Comparison of ENCODE assay signal across 8 cellular contexts in genomic region chr17:41966453-41967140, GRCh38. TPM values are rescaled to one million over a fixed set of nuclear protein-coding genes. Genes with fewer than 3 reads are reported as not detected.
DNase-seq lines count a peak whose midpoint lies in the region; TF ChIP-seq lines count a peak whose summit lies in the region.

Gene CNP (plus strand): TSS chr17:41966795. CDS start chr17:41966885, 90 bp downstream.

- peaks cover 42% of the 10 kb centered on the region for H3K4me1 Mint-ChIP-seq in activated naive CD4-positive, alpha-beta T cell treated with anti-CD3 and anti-CD28 coated beads, Interleukin-2, amount 50 U/mL, for 24 hours
- peaks cover 37% of the 10 kb centered on the region for H3K4me1 Mint-ChIP-seq in osteocyte (ENCODE audit: unreplicated experiment)

- peaks cover 19 to 36% of the 10 kb centered on the region in 2 experiments for H3K36me3 ChIP-seq in HEK293 (ENCODE audit: control insufficient read depth in 2 of 2, insufficient read depth in 1 of 2, low read length in 2 of 2)
- H3K36me3 ChIP-seq in testis (ENCODE audit: low read depth, missing control alignments): peaks cover 4% of the 10 kb centered on the region

- H3K9me3 ChIP-seq in HEK293 (ENCODE audit: control insufficient read depth, insufficient read depth, low read depth, low read length) (no peaks in the 10 kb centered on the region), testis (no peaks in the 10 kb centered on the region)

- no peaks in the 10 kb centered on the region for H3K9me3 Mint-ChIP-seq in activated naive CD4-positive, alpha-beta T cell treated with anti-CD3 and anti-CD28 coated beads, Interleukin-2, amount 50 U/mL, for 24 hours
- no peaks in the 10 kb centered on the region for H3K9me3 Mint-ChIP-seq in osteocyte (ENCODE audit: unreplicated experiment)

- DNase-seq in ELF-1 (ENCODE audit: low read depth, low spot score): peak; percentile 81
- peak; percentile 82 for DNase-seq in NCI-H1092 (lab: John Stamatoyannopoulos, UW)
- DNase-seq in SKM-1 (lab: John Stamatoyannopoulos, UW; ENCODE audit: unreplicated experiment): peak; percentile 78
- peak; percentile 92 for DNase-seq in glomerular visceral epithelial cell (ENCODE audit: extremely low spot score)
- DNase-seq in osteocyte (ENCODE audit: extremely low spot score, unreplicated experiment): peak; percentile 96
- peak; percentile 94 for DNase-seq in testis

- peak within 1 kb of the TSS; percentile 84 for H3K27ac Mint-ChIP-seq in activated naive CD4-positive, alpha-beta T cell treated with anti-CD3 and anti-CD28 coated beads, Interleukin-2, amount 50 U/mL, for 24 hours
- H3K27ac Mint-ChIP-seq in osteocyte (ENCODE audit: unreplicated experiment): peak within 1 kb of the TSS; percentile 66

- 0% methylated on average over 15 to 53 of the region's 71 CpGs for WGBS in testis, 2 donors

- peak within 1 kb of the TSS; percentile 87 for H3K4me3 Mint-ChIP-seq in activated naive CD4-positive, alpha-beta T cell treated with anti-CD3 and anti-CD28 coated beads, Interleukin-2, amount 50 U/mL, for 24 hours
- peak within 1 kb of the TSS; percentile 79 for H3K4me3 Mint-ChIP-seq in osteocyte (ENCODE audit: unreplicated experiment)

- H3K36me3 Mint-ChIP-seq in activated naive CD4-positive, alpha-beta T cell treated with anti-CD3 and anti-CD28 coated beads, Interleukin-2, amount 50 U/mL, for 24 hours: no peaks in the 10 kb centered on the region
- H3K36me3 Mint-ChIP-seq in osteocyte (ENCODE audit: unreplicated experiment): peaks cover 13% of the 10 kb centered on the region

- H3K27me3 ChIP-seq in testis: no peaks in the 10 kb centered on the region

- H3K4me1 ChIP-seq in HEK293 (ENCODE audit: control insufficient read depth, insufficient read depth, low read length): 0 out of 2 replicates have a peak, but pooled peaks cover 4% of the 10 kb centered on the region
- H3K4me1 ChIP-seq in testis: peaks cover 22% of the 10 kb centered on the region

- TF ChIP-seq CTCF in HEK293 (tag by site-specific recombination; IDR thresholded peaks at IDR 0.05): no peak
- no peak for TF ChIP-seq CTCF in osteocyte (IDR thresholded peaks at IDR 0.05)
- TF ChIP-seq CTCF in testis (IDR thresholded peaks at IDR 0.05): no peak

- CTCF ChIA-PET in HEK293 (lab: Yijun Ruan, JAX): interaction anchor here (0.6 to 12.1 kb wide), 7 partner anchors 8 to 152 kb away, joined by 3 to 142 read pairs (median 4); partner anchors contain the start of genes DNAJC7 and NKIRAS2

- H3K4me3 ChIP-seq in HEK293 (ENCODE audit: low read depth, low read length) (peak within 1 kb of the TSS; percentile 76), testis (peak within 1 kb of the TSS; percentile 95 to 96)

- TF ChIP-seq POLR2A in testis (IDR thresholded peaks at IDR 0.05): no peak

- H3K27ac ChIP-seq in HEK293 (ENCODE audit: extremely low read depth, low read depth, low read length) (peak within 1 kb of the TSS; percentile 89), testis (peak within 1 kb of the TSS; percentile 90 to 92)

- POLR2A ChIA-PET in HEK293 (lab: Yijun Ruan, JAX): interaction anchor here (0.6 to 3.3 kb wide), 23 partner anchors 10 to 353 kb away, joined by 3 to 48 read pairs (median 4); partner anchors contain the start of genes ACLY, DNAJC7, EIF1 and KAT2A

- H3K27me3 Mint-ChIP-seq in activated naive CD4-positive, alpha-beta T cell treated with anti-CD3 and anti-CD28 coated beads, Interleukin-2, amount 50 U/mL, for 24 hours: no peaks in the 10 kb centered on the region
- no peaks in the 10 kb centered on the region for H3K27me3 Mint-ChIP-seq in osteocyte (ENCODE audit: unreplicated experiment)

- intact Hi-C loops in testis (cut with DNase I; ENCODE audit: low total_unique reads): loop anchor here (5.0 to 10.0 kb wide), 2 partner anchors 58 to 146 kb away; partner anchors contain the start of genes DHX58 and NKIRAS2

TF ChIP-seq in HEK293, 187 proteins besides CTCF, POLR2A, EP300 and RAD21 (continues in another document):
- TF ChIP-seq EGR2 (tag by site-specific recombination; IDR thresholded peaks at IDR 0.05; ENCODE audit: low read depth): peak; percentile 68
- TF ChIP-seq ZNF248 (tag by site-specific recombination; IDR thresholded peaks at IDR 0.05): no peak
- TF ChIP-seq ZBTB8A (tag by site-specific recombination; IDR thresholded peaks at IDR 0.05): peak; percentile 40; the same call in 1 of the 2 replicates
- TF ChIP-seq ZNF521 (tag by site-specific recombination; IDR thresholded peaks at IDR 0.05): no peak
- TF ChIP-seq, protein P1, sequence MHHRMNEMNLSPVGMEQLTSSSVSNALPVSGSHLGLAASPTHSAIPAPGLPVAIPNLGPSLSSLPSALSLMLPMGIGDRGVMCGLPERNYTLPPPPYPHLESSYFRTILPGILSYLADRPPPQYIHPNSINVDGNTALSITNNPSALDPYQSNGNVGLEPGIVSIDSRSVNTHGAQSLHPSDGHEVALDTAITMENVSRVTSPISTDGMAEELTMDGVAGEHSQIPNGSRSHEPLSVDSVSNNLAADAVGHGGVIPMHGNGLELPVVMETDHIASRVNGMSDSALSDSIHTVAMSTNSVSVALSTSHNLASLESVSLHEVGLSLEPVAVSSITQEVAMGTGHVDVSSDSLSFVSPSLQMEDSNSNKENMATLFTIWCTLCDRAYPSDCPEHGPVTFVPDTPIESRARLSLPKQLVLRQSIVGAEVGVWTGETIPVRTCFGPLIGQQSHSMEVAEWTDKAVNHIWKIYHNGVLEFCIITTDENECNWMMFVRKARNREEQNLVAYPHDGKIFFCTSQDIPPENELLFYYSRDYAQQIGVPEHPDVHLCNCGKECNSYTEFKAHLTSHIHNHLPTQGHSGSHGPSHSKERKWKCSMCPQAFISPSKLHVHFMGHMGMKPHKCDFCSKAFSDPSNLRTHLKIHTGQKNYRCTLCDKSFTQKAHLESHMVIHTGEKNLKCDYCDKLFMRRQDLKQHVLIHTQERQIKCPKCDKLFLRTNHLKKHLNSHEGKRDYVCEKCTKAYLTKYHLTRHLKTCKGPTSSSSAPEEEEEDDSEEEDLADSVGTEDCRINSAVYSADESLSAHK (tag by site-specific recombination; IDR thresholded peaks at IDR 0.05): no peak
- TF ChIP-seq ZNF350 (tag by site-specific recombination; IDR thresholded peaks at IDR 0.05): no peak
- no peak for TF ChIP-seq SP7 (tag by site-specific recombination; IDR thresholded peaks at IDR 0.05)
- TF ChIP-seq ZNF785 (tag by site-specific recombination; IDR thresholded peaks at IDR 0.05): no peak
- TF ChIP-seq ZNF146 (tag by site-specific recombination; IDR thresholded peaks at IDR 0.05): no peak
- peak; percentile 66; the same call in 1 of the 2 replicates for TF ChIP-seq ZNF660 (tag by site-specific recombination; IDR thresholded peaks at IDR 0.05)
- peak; percentile 31; the same call in 1 of the 2 replicates for TF ChIP-seq YY1 (tag by site-specific recombination; IDR thresholded peaks at IDR 0.05)
- TF ChIP-seq, protein P2, sequence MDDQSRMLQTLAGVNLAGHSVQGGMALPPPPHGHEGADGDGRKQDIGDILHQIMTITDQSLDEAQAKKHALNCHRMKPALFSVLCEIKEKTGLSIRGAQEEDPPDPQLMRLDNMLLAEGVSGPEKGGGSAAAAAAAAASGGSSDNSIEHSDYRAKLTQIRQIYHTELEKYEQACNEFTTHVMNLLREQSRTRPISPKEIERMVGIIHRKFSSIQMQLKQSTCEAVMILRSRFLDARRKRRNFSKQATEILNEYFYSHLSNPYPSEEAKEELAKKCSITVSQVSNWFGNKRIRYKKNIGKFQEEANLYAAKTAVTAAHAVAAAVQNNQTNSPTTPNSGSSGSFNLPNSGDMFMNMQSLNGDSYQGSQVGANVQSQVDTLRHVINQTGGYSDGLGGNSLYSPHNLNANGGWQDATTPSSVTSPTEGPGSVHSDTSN (CRISPR knock-in tag; IDR thresholded peaks at IDR 0.05): peak; percentile 52; the same call in 1 of the 2 replicates
- TF ChIP-seq, protein P3, sequence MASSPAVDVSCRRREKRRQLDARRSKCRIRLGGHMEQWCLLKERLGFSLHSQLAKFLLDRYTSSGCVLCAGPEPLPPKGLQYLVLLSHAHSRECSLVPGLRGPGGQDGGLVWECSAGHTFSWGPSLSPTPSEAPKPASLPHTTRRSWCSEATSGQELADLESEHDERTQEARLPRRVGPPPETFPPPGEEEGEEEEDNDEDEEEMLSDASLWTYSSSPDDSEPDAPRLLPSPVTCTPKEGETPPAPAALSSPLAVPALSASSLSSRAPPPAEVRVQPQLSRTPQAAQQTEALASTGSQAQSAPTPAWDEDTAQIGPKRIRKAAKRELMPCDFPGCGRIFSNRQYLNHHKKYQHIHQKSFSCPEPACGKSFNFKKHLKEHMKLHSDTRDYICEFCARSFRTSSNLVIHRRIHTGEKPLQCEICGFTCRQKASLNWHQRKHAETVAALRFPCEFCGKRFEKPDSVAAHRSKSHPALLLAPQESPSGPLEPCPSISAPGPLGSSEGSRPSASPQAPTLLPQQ (tag by site-specific recombination; IDR thresholded peaks at IDR 0.05): peak; percentile 75; the same call in 1 of the 2 replicates
- peak; percentile 79 for TF ChIP-seq GLIS2 (tag by site-specific recombination; IDR thresholded peaks at IDR 0.05)
- TF ChIP-seq KLF16 (tag by site-specific recombination; IDR thresholded peaks at IDR 0.05): peak; percentile 49; the same call in 1 of the 2 replicates
- TF ChIP-seq ZNF398 (tag by site-specific recombination; IDR thresholded peaks at IDR 0.05): 0 out of 2 replicates have a peak, but pooled peaks have one; percentile 30

RNA-seq across cellular contexts. Expression of gene CNP, which starts in this region (rescaled TPM):
- total RNA-seq in osteocyte (108 and 119 TPM in 2 replicates), testis (10 to 100 TPM; 74.3 to 89.7 TPM)
- 40.8 TPM for polyA plus RNA-seq in testis (ENCODE audit: insufficient read depth, low read depth, low replicate concordance)

Comparison
In these comparisons a context has a peak if more than half of its experiments do, and no peak if none do; other contexts are left out.
1. Peak in every context shown above with its lines: DNase-seq, H3K4me3 ChIP-seq and H3K27ac ChIP-seq.